ENCODE assay signal across 1 cellular context in the genomic region with DNA sequence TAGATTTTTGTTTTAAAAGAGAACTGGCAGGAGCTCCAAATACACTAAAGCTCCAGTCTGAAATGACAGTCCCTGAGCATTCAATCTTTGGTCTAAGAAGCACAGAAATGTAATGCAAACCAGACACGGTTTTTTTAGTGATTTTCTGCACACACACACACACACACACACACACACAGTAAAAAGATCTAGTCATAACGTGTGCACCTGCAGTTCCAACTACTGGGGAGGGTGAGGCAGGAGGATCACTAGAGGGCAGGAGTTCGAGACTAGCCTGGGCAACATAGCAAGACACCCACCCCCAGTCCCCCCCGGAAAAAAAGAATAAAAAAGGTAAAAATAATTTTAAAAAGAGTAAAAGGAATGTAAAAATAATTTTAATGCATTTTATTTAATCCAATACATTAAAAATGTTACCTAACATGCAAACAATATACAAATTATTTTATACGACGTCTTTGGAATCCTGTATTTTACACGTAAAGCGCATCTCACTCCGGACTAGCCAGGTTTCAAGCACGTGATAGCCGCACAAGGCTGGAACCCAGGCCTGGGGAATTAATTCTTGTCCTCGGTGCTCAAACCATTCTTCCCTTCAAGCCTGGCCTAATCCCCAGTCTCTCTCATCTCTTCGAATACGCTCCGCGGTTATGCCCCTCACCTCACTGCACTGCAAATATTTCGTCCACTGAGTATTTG.
TF ChIP-seq lines count a peak whose summit lies in the region.

No MANE protein-coding gene starts in this region.

TF ChIP-seq in H1, 55 proteins besides CTCF, POLR2A, EP300 and RAD21:
- no peak for TF ChIP-seq SIX5 (IDR thresholded peaks at IDR 0.05; ENCODE audit: low read depth, low read length)
- TF ChIP-seq SUZ12 (IDR thresholded peaks at IDR 0.05; ENCODE audit: low read length), result no peak
- TF ChIP-seq, protein P1, sequence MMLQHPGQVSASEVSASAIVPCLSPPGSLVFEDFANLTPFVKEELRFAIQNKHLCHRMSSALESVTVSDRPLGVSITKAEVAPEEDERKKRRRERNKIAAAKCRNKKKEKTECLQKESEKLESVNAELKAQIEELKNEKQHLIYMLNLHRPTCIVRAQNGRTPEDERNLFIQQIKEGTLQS (IDR thresholded peaks at IDR 0.05; ENCODE audit: insufficient read depth, low read depth, low read length), result no peak
- no peak for TF ChIP-seq GABPA (IDR thresholded peaks at IDR 0.05; ENCODE audit: borderline replicate concordance, insufficient read depth, low read length)
- no peak for TF ChIP-seq SP1 (IDR thresholded peaks at IDR 0.05; ENCODE audit: low read depth, low read length)
- TF ChIP-seq TCF12 (IDR thresholded peaks at IDR 0.05; ENCODE audit: low read depth, low read length), result no peak
- no peak for TF ChIP-seq KDM4A (IDR thresholded peaks at IDR 0.05; ENCODE audit: low read depth, low read length, severe bottlenecking)
- no peak for TF ChIP-seq CEBPB (IDR thresholded peaks at IDR 0.05; ENCODE audit: low read depth, low read length)
- TF ChIP-seq CBX5 (IDR thresholded peaks at IDR 0.05; ENCODE audit: low read depth, low read length), result no peak
- TF ChIP-seq ASH2L (IDR thresholded peaks at IDR 0.05; ENCODE audit: low read length), result no peak
- no peak for TF ChIP-seq PHF8 (conservative IDR thresholded peaks at IDR 0.05; ENCODE audit: low read depth, low read length)
- TF ChIP-seq TAF7 (optimal IDR thresholded peaks at IDR 0.05; ENCODE audit: borderline replicate concordance, low read depth, low read length), result no peak
- TF ChIP-seq SP2 (IDR thresholded peaks at IDR 0.05; ENCODE audit: low read length), result no peak
TF ChIP-seq in H1: peak in this region for 0.
